ENCODE assay signal across 3 cellular contexts in genomic region chr19:53015730-53016129, GRCh38.
TF ChIP-seq lines count a peak whose summit lies in the region.

No MANE protein-coding gene starts in this region.

TF ChIP-seq in A549, 52 proteins besides CTCF, POLR2A, EP300 and RAD21:
- TF ChIP-seq GATA3 (IDR thresholded peaks at IDR 0.05; ENCODE audit: borderline replicate concordance) (no peak), MAFK (IDR thresholded peaks at IDR 0.05; ENCODE audit: partially characterized antibody) (peak; percentile 95)

TF ChIP-seq in GM23338, 12 proteins besides CTCF, POLR2A, EP300 and RAD21:
- no peak for TF ChIP-seq JUNB (IDR thresholded peaks at IDR 0.05; ENCODE audit: unreplicated experiment)
- no peak for TF ChIP-seq NANOG (IDR thresholded peaks at IDR 0.05; ENCODE audit: borderline replicate concordance)
- TF ChIP-seq ETS1 (IDR thresholded peaks at IDR 0.05): no peak
- no peak for TF ChIP-seq ZNF114 (CRISPR knock-in tag; IDR thresholded peaks at IDR 0.05)
- TF ChIP-seq POLR2AphosphoS5 (IDR thresholded peaks at IDR 0.05; ENCODE audit: low read depth): no peak

TF ChIP-seq in H1, 55 proteins besides CTCF, POLR2A, EP300 and RAD21:
- TF ChIP-seq MAFK (IDR thresholded peaks at IDR 0.05; ENCODE audit: low read depth, low read length) (peak; percentile 98), HDAC6 (IDR thresholded peaks at IDR 0.05; ENCODE audit: low read depth, low read length) (no peak), BACH1 (IDR thresholded peaks at IDR 0.05; ENCODE audit: low read length) (peak; percentile 59; the same call in 1 of the 2 replicates)
TF ChIP-seq in H1: peak in this region for 2.
